In the genomic region with DNA sequence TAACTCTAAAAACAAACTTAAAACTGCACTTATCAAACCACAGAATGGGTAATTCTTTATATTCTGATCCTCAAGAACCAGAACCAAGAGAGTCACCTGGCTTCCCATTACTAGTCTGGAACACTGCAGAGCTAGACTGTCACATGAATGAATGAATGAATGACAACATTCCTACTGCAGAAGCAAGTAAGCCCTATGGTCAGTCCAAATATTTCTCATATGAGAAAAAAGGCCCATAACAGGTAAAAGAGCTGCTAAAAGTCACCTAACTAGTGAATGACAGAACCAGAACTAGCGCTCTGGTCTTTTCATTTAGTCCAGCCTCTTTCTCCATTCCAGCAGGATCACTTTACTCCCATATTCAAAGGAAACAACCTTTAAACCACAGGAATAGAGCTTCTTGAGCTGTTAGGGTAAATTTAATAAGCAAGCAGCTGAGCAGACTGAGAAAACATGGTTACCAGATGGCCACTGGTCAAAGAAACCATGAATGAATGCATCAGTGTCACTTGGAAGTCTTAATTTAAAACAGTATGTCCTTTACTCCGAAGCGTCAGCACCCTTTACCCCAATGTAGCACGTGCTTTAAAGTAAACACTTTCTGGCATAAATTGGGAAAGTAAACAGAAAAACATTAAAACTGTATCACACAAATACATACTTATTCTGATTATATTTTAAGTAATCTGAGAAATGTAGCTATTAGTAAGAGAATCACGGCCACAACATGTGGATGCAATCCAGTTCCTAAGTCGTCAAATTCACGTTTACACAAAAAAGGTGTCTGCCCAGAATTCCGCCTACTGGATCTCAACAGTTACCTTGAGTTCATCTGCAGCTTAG, we compare ENCODE assay signal across 9 cellular contexts. TPM values are rescaled to one million over a fixed set of nuclear protein-coding genes. Genes with fewer than 3 reads are reported as not detected.
DNase-seq lines count a peak whose midpoint lies in the region; ATAC-seq, FAIRE-seq and TF ChIP-seq lines count a peak whose summit lies in the region.
"Had no signal": no experiment of that assay in that cellular context is flagged by ENCODE, and none has a peak within 500 bp of the region (broad histone marks: within the 10 kb centered on the region; RNA-seq: fewer than 3 reads in every experiment).

No MANE protein-coding gene starts in this region.

- POLR2A ChIA-PET in IMR-90 (lab: Charles Lee; ENCODE audit: unreplicated experiment) = no interaction called here

- 0 out of 2 replicates have a peak, but pooled peaks cover under 1% of the 10 kb centered on the region for H3K36me3 ChIP-seq in IMR-90 (ENCODE audit: control insufficient read depth, insufficient read depth, low read length)

- peak overlapping the region; percentile 75 for H3K9ac ChIP-seq in IMR-90 (ENCODE audit: low read depth, low read length)

- FAIRE-seq in RCC 7860 (lab: Jason Lieb, UNC) = no peak
- FAIRE-seq: GM18507 had no signal

- H3K79me1 ChIP-seq in IMR-90 (ENCODE audit: low read depth in 1 of 2, low read length in 2 of 2) = peaks cover 22 to 40% of the 10 kb centered on the region in 2 experiments

- peak overlapping the region; percentile 80 for H3K23ac ChIP-seq in IMR-90 (ENCODE audit: low read depth, low read length)

- no peak overlapping the region for H3K27ac ChIP-seq in IMR-90 (ENCODE audit: insufficient read depth, low read length)

- peak overlapping the region; percentile 34 for H3K4ac ChIP-seq in IMR-90 (ENCODE audit: low read depth, low read length)

- H2BK20ac ChIP-seq in IMR-90 (ENCODE audit: low read depth, low read length) = no peak overlapping the region

- H2BK15ac ChIP-seq in IMR-90 (ENCODE audit: low read depth, low read length) = no peak overlapping the region

- no peak overlapping the region for H4K5ac ChIP-seq in IMR-90 (ENCODE audit: low read depth, low read length)

- no peaks in the 10 kb centered on the region for H3K9me3 ChIP-seq in IMR-90 (ENCODE audit: control insufficient read depth, insufficient read depth, low read length)

- dilution Hi-C loops in IMR-90 (cut with HindIII; ENCODE audit: low sequenced_read_pairs, unreplicated experiment) = loop anchor here (25.0 kb wide), 1 partner anchor 314 kb away; no protein-coding TSS in a partner anchor

- H3K18ac ChIP-seq in IMR-90 (ENCODE audit: low read depth, low read length) = no peak overlapping the region

- H4K20me1 ChIP-seq in IMR-90 (ENCODE audit: insufficient read depth, low read length) = peaks cover 24% of the 10 kb centered on the region

- peak overlapping the region; percentile 80 for H3K14ac ChIP-seq in IMR-90 (replicated peaks; ENCODE audit: low read depth, low read length)

- H2AFZ ChIP-seq in IMR-90 (replicated peaks; ENCODE audit: low read length, poor library complexity) = peak overlapping the region; percentile 98

- TSS peak; percentile 48 for BruUV-seq in IMR-90 (replicated peaks; lab: Mats Ljungman, UMichigan)

- peak overlapping the region; percentile 75 for H2AK9ac ChIP-seq in IMR-90 (replicated peaks; ENCODE audit: low read depth, low read length, poor library complexity)

- WGBS in IMR-90 (ENCODE audit: extremely low coverage in 2 of 2, insufficient read length in 1 of 2), 2 experiments = 28% methylated on average over 3 of the region's 8 CpGs; no CpG with 5 or more reads in 1 of the 2 experiments

- no peaks in the 10 kb centered on the region for H3K27me3 ChIP-seq in IMR-90 (ENCODE audit: control insufficient read depth, insufficient read depth, low read length)

- intact Hi-C loops in IMR-90 (cut with micrococcal nuclease) = loop anchor here (2.0 kb wide), 1 partner anchor 265 kb away; a partner anchor contains a TSS

- no peak for ATAC-seq in IMR-90 (ENCODE audit: low read depth)
- ATAC-seq in HG03045 (IDR thresholded peaks at IDR 0.05; ENCODE audit: unreplicated experiment) = no peak
- no peak for ATAC-seq in GM21423 (IDR thresholded peaks at IDR 0.05; ENCODE audit: unreplicated experiment)

- H2BK120ac ChIP-seq in IMR-90 (ENCODE audit: low read depth, low read length) = no peak overlapping the region

- in situ Hi-C loops in IMR-90 (cut with MboI; ENCODE audit: low sequenced_read_pairs) = loop anchor here (10.0 kb wide), 1 partner anchor 307 kb away; no protein-coding TSS in a partner anchor

- H4K8ac ChIP-seq in IMR-90 (ENCODE audit: low read depth in 2 of 2, low read length in 2 of 2) = peak overlapping the region in 1 of 2 experiments; percentile 29; a peak in 2 of 4 replicates

- TF ChIP-seq CTCF in AG10803 (conservative IDR thresholded peaks at IDR 0.05; ENCODE audit: low read length) = no peak
- TF ChIP-seq CTCF in IMR-90 (conservative IDR thresholded peaks at IDR 0.05; ENCODE audit: low read depth, low read length) = no peak

- TF ChIP-seq RAD21 in IMR-90 (IDR thresholded peaks at IDR 0.05; ENCODE audit: low read length) = no peak

- peak overlapping the region; percentile 91 for H3K4me3 ChIP-seq in AG10803 (ENCODE audit: low read length)
- H3K4me3 ChIP-seq in IMR-90 (ENCODE audit: insufficient read depth, low read depth, low read length) = peak overlapping the region; percentile 76

- H3K56ac ChIP-seq in IMR-90 (ENCODE audit: extremely low read depth, insufficient read depth, low read length) = no peak overlapping the region

- H2BK5ac ChIP-seq in IMR-90 (ENCODE audit: low read depth, low read length, poor library complexity, severe bottlenecking) = no peak overlapping the region

- CTCF ChIA-PET in IMR-90 (lab: Yijun Ruan, JAX) = interaction anchor here (0.7 to 1.2 kb wide), 4 partner anchors 16 to 824 kb away, joined by 3 read pairs; a partner anchor contains a TSS

- peak overlapping the region; percentile 95 for H3K4me2 ChIP-seq in IMR-90 (ENCODE audit: low read depth, low read length)

- no peak overlapping the region for H4K91ac ChIP-seq in IMR-90 (ENCODE audit: insufficient read depth, low read depth, low read length)

- peak overlapping the region; percentile 1; the same call in 1 of the 2 replicates for H2AK5ac ChIP-seq in IMR-90 (ENCODE audit: low read depth, low read length)

- no peak for TF ChIP-seq POLR2A in IMR-90 (IDR thresholded peaks at IDR 0.05; ENCODE audit: low read depth, low read length)

- H3K4me1 ChIP-seq in IMR-90 (ENCODE audit: control insufficient read depth, insufficient read depth, low read length) = no peaks in the 10 kb centered on the region; the same call in 1 of the 2 replicates

- peaks cover 2% of the 10 kb centered on the region; the same call in 1 of the 2 replicates for H3K9me1 ChIP-seq in IMR-90 (ENCODE audit: insufficient read depth, low read length)

- DNase-seq in AG10803 (ENCODE audit: low read depth) (peak; percentile 68), IMR-90 (peak; percentile 41), cerebellar cortex (ENCODE audit: low spot score) (peak; percentile 32), myocyte (ENCODE audit: low read depth) (peak; percentile 46), RCC 7860 (ENCODE audit: low spot score) (no peak), NCI-H510A treated with DMSO at 0.1 percent for 48 hours (lab: John Stamatoyannopoulos, UW) (no peak)

TF ChIP-seq in IMR-90, 13 proteins besides CTCF, POLR2A, EP300 and RAD21:
- TF ChIP-seq, protein P1, sequence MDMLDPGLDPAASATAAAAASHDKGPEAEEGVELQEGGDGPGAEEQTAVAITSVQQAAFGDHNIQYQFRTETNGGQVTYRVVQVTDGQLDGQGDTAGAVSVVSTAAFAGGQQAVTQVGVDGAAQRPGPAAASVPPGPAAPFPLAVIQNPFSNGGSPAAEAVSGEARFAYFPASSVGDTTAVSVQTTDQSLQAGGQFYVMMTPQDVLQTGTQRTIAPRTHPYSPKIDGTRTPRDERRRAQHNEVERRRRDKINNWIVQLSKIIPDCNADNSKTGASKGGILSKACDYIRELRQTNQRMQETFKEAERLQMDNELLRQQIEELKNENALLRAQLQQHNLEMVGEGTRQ (IDR thresholded peaks at IDR 0.05; ENCODE audit: low read depth, low read length) = no peak
- TF ChIP-seq CEBPB (IDR thresholded peaks at IDR 0.05; ENCODE audit: low read depth, low read length) (no peak), MAZ (IDR thresholded peaks at IDR 0.05; ENCODE audit: borderline replicate concordance, low read depth, low read length) (no peak), RCOR1 (IDR thresholded peaks at IDR 0.05; ENCODE audit: insufficient replicate concordance, low read length) (no peak), RFX5 (IDR thresholded peaks at IDR 0.05; ENCODE audit: low read depth, low read length) (no peak), MAFK (IDR thresholded peaks at IDR 0.05; ENCODE audit: low read depth, low read length) (no peak), BHLHE40 (IDR thresholded peaks at IDR 0.05; ENCODE audit: low read depth, low read length) (no peak), SMC3 (IDR thresholded peaks at IDR 0.05; ENCODE audit: low read depth, low read length) (no peak), MXI1 (IDR thresholded peaks at IDR 0.05; ENCODE audit: borderline replicate concordance, low read depth, low read length) (no peak), NFE2L2 (IDR thresholded peaks at IDR 0.05; ENCODE audit: low read depth, low read length) (no peak), CHD1 (IDR thresholded peaks at IDR 0.05; ENCODE audit: low read depth, low read length) (no peak), FOS (IDR thresholded peaks at IDR 0.05; ENCODE audit: low read depth, low read length) (no peak)
- TF ChIP-seq, protein P2, sequence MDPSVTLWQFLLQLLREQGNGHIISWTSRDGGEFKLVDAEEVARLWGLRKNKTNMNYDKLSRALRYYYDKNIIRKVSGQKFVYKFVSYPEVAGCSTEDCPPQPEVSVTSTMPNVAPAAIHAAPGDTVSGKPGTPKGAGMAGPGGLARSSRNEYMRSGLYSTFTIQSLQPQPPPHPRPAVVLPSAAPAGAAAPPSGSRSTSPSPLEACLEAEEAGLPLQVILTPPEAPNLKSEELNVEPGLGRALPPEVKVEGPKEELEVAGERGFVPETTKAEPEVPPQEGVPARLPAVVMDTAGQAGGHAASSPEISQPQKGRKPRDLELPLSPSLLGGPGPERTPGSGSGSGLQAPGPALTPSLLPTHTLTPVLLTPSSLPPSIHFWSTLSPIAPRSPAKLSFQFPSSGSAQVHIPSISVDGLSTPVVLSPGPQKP (IDR thresholded peaks at IDR 0.05; ENCODE audit: borderline replicate concordance, low read depth, low read length) = no peak

RNA-seq across cellular contexts. Expression of a gene that starts 1.4 kb away (rescaled TPM):
- 21.0 and 22.8 TPM in 2 replicates for total RNA-seq in IMR-90 (2012; rRNA removed)
- 20.4 and 25.7 TPM in 2 replicates for polyA plus RNA-seq in IMR-90 (2012; rRNA removed)
- 9.2 and 12.3 TPM in 2 replicates for polyA plus RNA-seq in IMR-90 (2012; cell fraction: cytosol; rRNA removed)
- polyA plus RNA-seq in IMR-90 (2012; cell fraction: nucleus; rRNA removed; ENCODE audit: low replicate concordance) = 11.3 and 19.5 TPM in 2 replicates
- total RNA-seq in myocyte = 22.2 and 23.9 TPM in 2 replicates
- polyA plus RNA-seq in myocyte (2012) = 33.8 TPM

Comparison
In these comparisons a context has a peak if more than half of its experiments do, and no peak if none do; other contexts are left out.
1. DNase-seq: peak in AG10803 (single experiment), IMR-90 (single experiment), cerebellar cortex (single experiment) and myocyte (single experiment); none in RCC 7860 (single experiment) and NCI-H510A treated with DMSO at 0.1 percent for 48 hours (single experiment).